ENCODE assay signal across 10 cellular contexts in the genomic region with DNA sequence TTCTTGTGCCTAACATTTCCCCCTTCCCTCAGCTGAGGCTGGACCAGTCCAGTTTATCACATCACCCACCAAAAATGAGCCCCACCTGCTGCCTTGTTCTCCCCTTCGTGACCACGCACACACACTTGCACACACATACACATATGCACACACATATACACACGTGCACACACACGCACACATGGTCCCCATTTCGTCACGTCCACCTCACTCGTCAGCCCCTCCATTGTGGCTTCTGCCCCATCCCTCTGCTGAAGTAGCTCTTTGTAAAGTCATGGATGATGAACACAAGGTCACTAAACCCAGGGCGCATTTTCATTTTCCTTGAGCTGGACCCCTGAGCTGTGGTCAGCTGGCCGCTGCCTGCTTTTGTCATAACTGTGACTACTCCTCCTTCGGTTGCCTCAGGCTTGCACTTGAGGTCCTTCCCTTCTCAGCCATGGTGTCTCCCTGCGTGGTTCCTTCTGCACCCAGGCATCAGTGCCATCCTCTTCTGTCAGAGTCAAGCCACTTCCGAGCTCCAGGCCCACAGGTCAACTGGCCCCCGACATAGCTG.
DNase-seq lines count a peak whose midpoint lies in the region; ATAC-seq and TF ChIP-seq lines count a peak whose summit lies in the region.
"Had no signal": no experiment of that assay in that cellular context is flagged by ENCODE, and none has a peak within 500 bp of the region (broad histone marks: within the 10 kb centered on the region; RNA-seq: fewer than 3 reads in every experiment).

No MANE protein-coding gene starts in this region.

- no peaks in the 10 kb centered on the region for H3K4me1 ChIP-seq in BE2C

- ATAC-seq in stimulated activated naive CD8-positive, alpha-beta T cell treated with anti-CD3 and anti-CD28 coated beads, Interleukin-15, amount 100 ng/mL, for 72 hours: no peak
- ATAC-seq in HG03066 (IDR thresholded peaks at IDR 0.05; ENCODE audit: low read depth, unreplicated experiment) (peak; percentile 39), T-helper 17 cell (no peak)

- H3K36me3 Mint-ChIP-seq in stimulated activated naive CD8-positive, alpha-beta T cell treated with anti-CD3 and anti-CD28 coated beads, Interleukin-15, Interleukin-2, amounts not matched to agents 100 ng/mL and 50 ng/mL, for 24 hours (ENCODE audit: low read depth): no peaks in the 10 kb centered on the region
- H3K36me3 Mint-ChIP-seq in T-helper 17 cell (ENCODE audit: low read depth): peaks cover 12% of the 10 kb centered on the region

- H3K4me3 ChIP-seq in BE2C (ENCODE audit: low read depth, low read length): no peak overlapping the region

- no peak for DNase-seq in stimulated activated naive CD8-positive, alpha-beta T cell treated with anti-CD3 and anti-CD28 coated beads, Interleukin-15, amount 100 ng/mL, for 72 hours
- no peak for DNase-seq in T-helper 17 cell
- DNase-seq in NCI-H128 (lab: John Stamatoyannopoulos, UW; ENCODE audit: unreplicated experiment): no peak
- no peak for DNase-seq in BE2C
- DNase-seq in stimulated activated CD4-positive, alpha-beta T cell treated with anti-CD3 and anti-CD28 coated beads, Interleukin-2, amount 100 ng/mL, for 48 hours: no peak
- no peak for DNase-seq in T1000 (lab: John Stamatoyannopoulos, UW)
- DNase-seq: activated CD4-positive, alpha-beta memory T cell treated with anti-CD3 and anti-CD28 coated beads, Interleukin-2, amount 10 ng/mL, durations not matched to agents 7 days and 5 days; NCI-H345 had no signal

- H3K4me1 Mint-ChIP-seq in stimulated activated naive CD8-positive, alpha-beta T cell treated with anti-CD3 and anti-CD28 coated beads, Interleukin-15, Interleukin-2, amounts not matched to agents 100 ng/mL and 50 ng/mL, for 24 hours (ENCODE audit: low read depth): peaks cover 34% of the 10 kb centered on the region
- H3K4me1 Mint-ChIP-seq in stimulated activated naive CD8-positive, alpha-beta T cell treated with anti-CD3 and anti-CD28 coated beads, Interleukin-15, amount 100 ng/mL, for 72 hours: peaks cover 40% of the 10 kb centered on the region
- H3K4me1 Mint-ChIP-seq in T-helper 17 cell: peaks cover 20% of the 10 kb centered on the region

- H3K36me3 ChIP-seq in BE2C: no peaks in the 10 kb centered on the region

- H3K27me3 ChIP-seq in BE2C: no peaks in the 10 kb centered on the region

- peak overlapping the region; percentile 18 for H3K4me3 Mint-ChIP-seq in stimulated activated naive CD8-positive, alpha-beta T cell treated with anti-CD3 and anti-CD28 coated beads, Interleukin-15, Interleukin-2, amounts not matched to agents 100 ng/mL and 50 ng/mL, for 24 hours
- H3K4me3 Mint-ChIP-seq in stimulated activated naive CD8-positive, alpha-beta T cell treated with anti-CD3 and anti-CD28 coated beads, Interleukin-15, amount 100 ng/mL, for 72 hours: peak overlapping the region in 1 of 2 donors; percentile 61
- peak overlapping the region; percentile 74 for H3K4me3 Mint-ChIP-seq in T-helper 17 cell
- H3K4me3 Mint-ChIP-seq: activated CD4-positive, alpha-beta memory T cell treated with anti-CD3 and anti-CD28 coated beads, Interleukin-2, amount 10 ng/mL, durations not matched to agents 7 days and 5 days had no signal

- no peaks in the 10 kb centered on the region for H3K9me3 Mint-ChIP-seq in stimulated activated naive CD8-positive, alpha-beta T cell treated with anti-CD3 and anti-CD28 coated beads, Interleukin-15, Interleukin-2, amounts not matched to agents 100 ng/mL and 50 ng/mL, for 24 hours
- H3K9me3 Mint-ChIP-seq in stimulated activated naive CD8-positive, alpha-beta T cell treated with anti-CD3 and anti-CD28 coated beads, Interleukin-15, amount 100 ng/mL, for 72 hours: no peaks in the 10 kb centered on the region
- H3K9me3 Mint-ChIP-seq: activated CD4-positive, alpha-beta memory T cell treated with anti-CD3 and anti-CD28 coated beads, Interleukin-2, amount 10 ng/mL, durations not matched to agents 7 days and 5 days had no signal

- no peak for TF ChIP-seq CTCF in BE2C (IDR thresholded peaks at IDR 0.05; ENCODE audit: low read depth, low read length)

- H3K27me3 Mint-ChIP-seq in stimulated activated naive CD8-positive, alpha-beta T cell treated with anti-CD3 and anti-CD28 coated beads, Interleukin-15, Interleukin-2, amounts not matched to agents 100 ng/mL and 50 ng/mL, for 24 hours: peaks cover 32% of the 10 kb centered on the region
- H3K27me3 Mint-ChIP-seq in stimulated activated naive CD8-positive, alpha-beta T cell treated with anti-CD3 and anti-CD28 coated beads, Interleukin-15, amount 100 ng/mL, for 72 hours: peaks cover 40% of the 10 kb centered on the region
- H3K27me3 Mint-ChIP-seq in T-helper 17 cell: peaks cover 61% of the 10 kb centered on the region

- H3K9me3 ChIP-seq in T-helper 17 cell (ENCODE audit: control insufficient read depth, low read length, poor library complexity, severe bottlenecking): no peaks in the 10 kb centered on the region
- no peaks in the 10 kb centered on the region for H3K9me3 ChIP-seq in BE2C

- H3K27ac Mint-ChIP-seq in stimulated activated naive CD8-positive, alpha-beta T cell treated with anti-CD3 and anti-CD28 coated beads, Interleukin-15, Interleukin-2, amounts not matched to agents 100 ng/mL and 50 ng/mL, for 24 hours: peak overlapping the region; percentile 27
- peak overlapping the region in 1 of 2 donors; percentile 28 for H3K27ac Mint-ChIP-seq in stimulated activated naive CD8-positive, alpha-beta T cell treated with anti-CD3 and anti-CD28 coated beads, Interleukin-15, amount 100 ng/mL, for 72 hours
- no peak overlapping the region for H3K27ac Mint-ChIP-seq in T-helper 17 cell
- H3K27ac Mint-ChIP-seq: activated CD4-positive, alpha-beta memory T cell treated with anti-CD3 and anti-CD28 coated beads, Interleukin-2, amount 10 ng/mL, durations not matched to agents 7 days and 5 days had no signal
